Comparison of ENCODE assay signal across 16 cellular contexts in the genomic region with DNA sequence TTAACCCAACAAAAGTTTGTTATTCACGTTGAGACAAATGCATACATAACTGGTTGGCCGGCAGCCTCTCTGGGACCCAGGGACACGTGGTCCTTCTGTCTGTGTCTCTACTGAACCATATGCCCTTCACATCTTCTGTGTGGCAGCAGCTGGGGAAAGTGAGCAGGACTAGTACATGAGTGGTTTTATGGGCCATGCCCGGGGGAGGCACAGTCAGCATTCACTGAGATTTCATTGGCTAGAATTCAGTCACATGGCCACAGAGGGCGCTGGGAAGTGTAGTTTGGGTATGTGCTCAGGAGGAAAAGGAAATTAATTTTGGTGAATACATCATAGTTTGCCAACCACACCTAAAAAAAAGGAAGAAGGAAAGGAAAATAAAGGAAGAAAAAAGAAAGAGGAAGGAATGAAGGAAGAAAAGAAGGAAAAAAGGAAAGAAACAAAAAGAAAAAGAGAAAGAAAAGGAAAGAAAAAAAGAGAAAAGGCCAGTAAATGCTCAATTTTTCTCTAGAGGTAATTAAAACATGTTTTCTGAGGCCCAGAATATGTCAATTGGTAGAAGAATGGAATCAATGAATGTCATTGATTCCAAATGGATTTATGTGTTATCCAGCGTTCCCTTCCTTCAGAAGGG. TPM values are rescaled to one million over a fixed set of nuclear protein-coding genes. Genes with fewer than 3 reads are reported as not detected.
DNase-seq lines count a peak whose midpoint lies in the region; ATAC-seq and TF ChIP-seq lines count a peak whose summit lies in the region.
"Had no signal": no experiment of that assay in that cellular context is flagged by ENCODE, and none has a peak within 500 bp of the region (broad histone marks: within the 10 kb centered on the region; RNA-seq: fewer than 3 reads in every experiment).

No MANE protein-coding gene starts in this region.

- no peaks in the 10 kb centered on the region for H3K4me1 ChIP-seq in mucosa of descending colon (ENCODE audit: low read depth)
- H3K4me1 ChIP-seq: HAP-1 had no signal

- no peak for TF ChIP-seq CTCF in mucosa of descending colon (IDR thresholded peaks at IDR 0.05)

- no peaks in the 10 kb centered on the region for H3K36me3 ChIP-seq in mucosa of descending colon (ENCODE audit: low read depth)
- H3K36me3 ChIP-seq: HAP-1 had no signal

- intact Hi-C loops in mucosa of descending colon (cut with DNase I, micrococcal nuclease), result no loop called here

- peak; percentile 66 for ATAC-seq in mucosa of descending colon
- ATAC-seq in GM21360 (IDR thresholded peaks at IDR 0.05; ENCODE audit: unreplicated experiment), result no peak

- DNase-seq in NCI-H2029 (lab: John Stamatoyannopoulos, UW) (peak; percentile 5), NCI-H2029 treated with DMSO at 0.1 percent for 48 hours (lab: John Stamatoyannopoulos, UW) (no peak), HCEC 1CT (peak; percentile 15), RPMI7951 (ENCODE audit: low read depth) (peak; percentile 24), mucosa of descending colon (no peak), NCI-H2107 treated with DMSO at 0.1 percent for 48 hours (lab: John Stamatoyannopoulos, UW; ENCODE audit: unreplicated experiment) (no peak), NCI-H1694 treated with DMSO at 0.1 percent for 48 hours (lab: John Stamatoyannopoulos, UW) (no peak)
- DNase-seq: ACHN; activated CD4-positive, alpha-beta memory T cell treated with anti-CD3 and anti-CD28 coated beads for 36 hours; activated effector memory CD4-positive, alpha-beta T cell treated with anti-CD3 and anti-CD28 coated beads, Interleukin-2, amount 50 U/mL, for 16 hours; NCI-H1694; PC-9; T1000; trophoblast cell had no signal

- H3K9me3 ChIP-seq in mucosa of descending colon, result no peaks in the 10 kb centered on the region
- H3K9me3 ChIP-seq: HAP-1 had no signal

- no peak overlapping the region for H3K4me3 ChIP-seq in mucosa of descending colon
- H3K4me3 ChIP-seq: HAP-1, PC-9 had no signal

RNA-seq across cellular contexts. Expression of gene KIRREL3, which starts 55.9 kb away (rescaled TPM):
- total RNA-seq in RPMI7951 (2014; rRNA removed; shearing (Covaris generic)), result 0.24 and 1.2 TPM in 2 replicates
- 1 to 10 TPM in 1 of 3 donors, under 1 TPM in 2; 0.23 to 2.4 (median 0.70) TPM for total RNA-seq in mucosa of descending colon
- total RNA-seq: activated CD4-positive, alpha-beta memory T cell treated with anti-CD3 and anti-CD28 coated beads for 36 hours had no signal

Comparison
In these comparisons a context has a peak if more than half of its experiments do, and no peak if none do; other contexts are left out.
1. DNase-seq: peak in NCI-H2029 (single experiment), HCEC 1CT (single experiment) and RPMI7951 (single experiment); none in NCI-H2029 treated with DMSO at 0.1 percent for 48 hours (single experiment), mucosa of descending colon (0 of 3), NCI-H2107 treated with DMSO at 0.1 percent for 48 hours (single experiment) and NCI-H1694 treated with DMSO at 0.1 percent for 48 hours (single experiment).